ENCODE assay signal across 10 cellular contexts in the genomic region with DNA sequence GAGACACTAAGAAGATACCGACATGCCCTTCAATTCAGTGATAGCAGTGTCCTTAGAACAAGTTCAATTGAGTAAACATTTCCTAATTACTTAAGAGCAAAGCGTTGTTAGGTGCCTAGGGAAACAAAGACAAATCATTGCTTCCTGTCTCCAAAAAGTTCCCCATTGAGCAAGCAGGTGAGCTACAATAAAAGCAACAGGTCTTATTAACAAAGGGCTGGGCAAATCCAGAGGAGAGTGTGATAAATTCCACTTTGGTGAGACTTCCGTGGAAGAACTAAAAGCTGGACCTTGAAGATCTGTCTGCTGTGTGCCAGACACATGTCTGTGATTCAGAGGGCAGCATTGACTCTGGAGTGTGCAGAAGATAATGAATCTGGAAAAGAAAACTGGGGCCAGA. TPM values are rescaled to one million over a fixed set of nuclear protein-coding genes. Genes with fewer than 3 reads are reported as not detected.
A peak's percentile ranks its signal among the peaks of the same experiment; 100 is the strongest.
DNase-seq lines count a peak whose midpoint lies in the region; ATAC-seq, FAIRE-seq and TF ChIP-seq lines count a peak whose summit lies in the region.
"Had no signal": no experiment of that assay in that cellular context is flagged by ENCODE, and none has a peak within 500 bp of the region (broad histone marks: within the 10 kb centered on the region; RNA-seq: fewer than 3 reads in every experiment).

No MANE protein-coding gene starts in this region.

- FAIRE-seq in endothelial cell of umbilical vein (lab: Jason Lieb, UNC) = peak; percentile 8

- H3K27me3 ChIP-seq in endothelial cell of umbilical vein (ENCODE audit: control insufficient read depth in 2 of 2, insufficient read depth in 2 of 2, low read length in 2 of 2) (no peaks in the 10 kb centered on the region), gastrocnemius medialis (no peaks in the 10 kb centered on the region)
- no peaks in the 10 kb centered on the region for H3K27me3 ChIP-seq in effector memory CD4-positive, alpha-beta T cell (replicated peaks; ENCODE audit: control insufficient read depth, insufficient read depth, low read length, poor library complexity, severe bottlenecking)

- no peak overlapping the region for H3K4me2 ChIP-seq in endothelial cell of umbilical vein (ENCODE audit: insufficient read depth, low read length)

- H3K36me3 ChIP-seq in endothelial cell of umbilical vein (ENCODE audit: control insufficient read depth in 2 of 2, extremely low read depth in 1 of 2, insufficient read depth in 2 of 2, low read length in 2 of 2) = no peaks in the 10 kb centered on the region
- no peaks in the 10 kb centered on the region for H3K36me3 ChIP-seq in gastrocnemius medialis
- H3K36me3 ChIP-seq in effector memory CD4-positive, alpha-beta T cell (ENCODE audit: control insufficient read depth, insufficient read depth, low read length) = no peaks in the 10 kb centered on the region

- CTCF ChIA-PET in endothelial cell of umbilical vein (lab: Charles Lee) = interaction anchor here (2.7 kb wide), 1 partner anchor 132 kb away, joined by 12 read pairs; no protein-coding TSS in a partner anchor

- in situ Hi-C loops in gastrocnemius medialis (cut with MboI; ENCODE audit: low sequenced_read_pairs in 4 of 4) = no loop called here

- H3K9ac ChIP-seq in endothelial cell of umbilical vein (replicated peaks; ENCODE audit: extremely low read depth, insufficient read depth, low read length) = no peak overlapping the region

- H3K27ac ChIP-seq in endothelial cell of umbilical vein (ENCODE audit: insufficient read depth, low read depth, low read length) = no peak overlapping the region
- H3K27ac ChIP-seq in gastrocnemius medialis = peak overlapping the region; percentile 97 to 99 (median 98)
- H3K27ac ChIP-seq in effector memory CD4-positive, alpha-beta T cell (ENCODE audit: insufficient read depth, low read length, poor library complexity, severe bottlenecking) = no peak overlapping the region

- peaks cover 19% of the 10 kb centered on the region for H3K79me2 ChIP-seq in endothelial cell of umbilical vein (ENCODE audit: control insufficient read depth, insufficient read depth, low read length)

- peaks cover 19% of the 10 kb centered on the region for H3K4me1 Mint-ChIP-seq in activated T-cell treated with anti-CD3 and anti-CD28 coated beads, Interleukin-2, amount 50 U/mL, for 4 hours (ENCODE audit: low read depth)

- peak overlapping the region; percentile 66 for H3K4me3 Mint-ChIP-seq in activated T-cell treated with anti-CD3 and anti-CD28 coated beads, Interleukin-2, amount 50 U/mL, for 4 hours

- H3K9me3 Mint-ChIP-seq in activated T-cell treated with anti-CD3 and anti-CD28 coated beads, Interleukin-2, amount 50 U/mL, for 4 hours = no peaks in the 10 kb centered on the region

- dilution Hi-C loops in endothelial cell of umbilical vein (cut with MboI; ENCODE audit: extremely low pct_ligation_motif_present, low sequenced_read_pairs) = no loop called here

- H3K36me3 Mint-ChIP-seq in activated T-cell treated with anti-CD3 and anti-CD28 coated beads, Interleukin-2, amount 50 U/mL, for 4 hours (ENCODE audit: insufficient read depth) = no peaks in the 10 kb centered on the region

- no peak for DNase-seq in activated T-cell treated with anti-CD3 and anti-CD28 coated beads, Interleukin-2, amount 50 U/mL, for 4 hours
- no peak for DNase-seq in activated T-cell treated with anti-CD3 and anti-CD28 coated beads, Interleukin-2, amount 50 U/mL, for 1 hour
- DNase-seq in NCI-H69 (lab: John Stamatoyannopoulos, UW) (peak; percentile 84), endothelial cell of umbilical vein (ENCODE audit: low read depth, low spot score) (no peak), gastrocnemius medialis (no peak), NAMALWA (ENCODE audit: low spot score) (no peak), GM03348 (ENCODE audit: low spot score) (no peak)
- DNase-seq in effector memory CD4-positive, alpha-beta T cell = no peak
- DNase-seq: activated gamma-delta T cell treated with Interleukin-2 at 50 U/mL for 16 hours; stimulated activated CD4-positive, alpha-beta T cell treated with anti-CD3 and anti-CD28 coated beads, Interleukin-12 subunit alpha, Interleukin-12 subunit beta, amount 100 ng/mL, for 4 hours had no signal

- H3K27me3 Mint-ChIP-seq in activated T-cell treated with anti-CD3 and anti-CD28 coated beads, Interleukin-2, amount 50 U/mL, for 4 hours (ENCODE audit: low read depth) = no peaks in the 10 kb centered on the region

- POLR2A ChIA-PET in endothelial cell of umbilical vein (lab: Charles Lee) = no interaction called here

- no peak for TF ChIP-seq POLR2A in endothelial cell of umbilical vein (IDR thresholded peaks at IDR 0.05; ENCODE audit: low read depth, low read length)
- TF ChIP-seq POLR2A in gastrocnemius medialis (IDR thresholded peaks at IDR 0.05) = no peak

- no peaks in the 10 kb centered on the region for H3K9me1 ChIP-seq in endothelial cell of umbilical vein (replicated peaks; ENCODE audit: control insufficient read depth, extremely low read depth, insufficient read depth, low read length)

- TF ChIP-seq CTCF in endothelial cell of umbilical vein (IDR thresholded peaks at IDR 0.05; ENCODE audit: extremely low read depth in 1 of 2, insufficient read depth in 1 of 2, low read depth in 1 of 2, low read length in 2 of 2) = no peak
- no peak for TF ChIP-seq CTCF in gastrocnemius medialis (IDR thresholded peaks at IDR 0.05 in 4 of 5, conservative IDR thresholded peaks at IDR 0.05 in 1 of 5)

- peaks cover 2% of the 10 kb centered on the region for H4K20me1 ChIP-seq in endothelial cell of umbilical vein (replicated peaks; ENCODE audit: control insufficient read depth, extremely low read depth, insufficient read depth, low read length)

- no TSS peak for BruUV-seq in endothelial cell of umbilical vein (replicated peaks; lab: Mats Ljungman, UMichigan)

- ATAC-seq in activated T-cell treated with anti-CD3 and anti-CD28 coated beads, Interleukin-2, amount 50 U/mL, for 4 hours = no peak
- ATAC-seq in gastrocnemius medialis = no peak

- H2AFZ ChIP-seq in endothelial cell of umbilical vein (ENCODE audit: low read depth, low read length) = no peak overlapping the region

- no peak overlapping the region for H3K4me3 ChIP-seq in endothelial cell of umbilical vein (replicated peaks in 1 of 3; ENCODE audit: insufficient read depth in 1 of 3, low read depth in 1 of 3, low read length in 3 of 3)
- H3K4me3 ChIP-seq in gastrocnemius medialis = no peak overlapping the region
- no peak overlapping the region for H3K4me3 ChIP-seq in effector memory CD4-positive, alpha-beta T cell (ENCODE audit: insufficient read depth, low read depth, low read length, poor library complexity, severe bottlenecking)

- intact Hi-C loops in endothelial cell of umbilical vein (cut with micrococcal nuclease) = loop anchor here (5.0 kb wide), 2 partner anchors 48 to 113 kb away; a partner anchor contains a TSS
- intact Hi-C loops in gastrocnemius medialis (cut with DNase I; ENCODE audit: low total_unique reads) = loop anchor here (5.0 kb wide), 2 partner anchors 152 to 187 kb away; a partner anchor contains a TSS

- peaks cover 11% of the 10 kb centered on the region for H3K4me1 ChIP-seq in endothelial cell of umbilical vein (ENCODE audit: control insufficient read depth, extremely low read depth, insufficient read depth, low read length)
- peaks cover 18 to 30% of the 10 kb centered on the region in 2 donors for H3K4me1 ChIP-seq in gastrocnemius medialis
- H3K4me1 ChIP-seq in effector memory CD4-positive, alpha-beta T cell (ENCODE audit: control insufficient read depth, insufficient read depth, low read length, poor library complexity, severe bottlenecking) = peaks cover 11% of the 10 kb centered on the region

- H3K9me3 ChIP-seq in endothelial cell of umbilical vein (replicated peaks; ENCODE audit: control insufficient read depth, insufficient read depth, low read length) (no peaks in the 10 kb centered on the region), gastrocnemius medialis (no peaks in the 10 kb centered on the region)
- H3K9me3 ChIP-seq in effector memory CD4-positive, alpha-beta T cell (ENCODE audit: control insufficient read depth, low read length) = no peaks in the 10 kb centered on the region

TF ChIP-seq in endothelial cell of umbilical vein, 7 proteins besides CTCF, POLR2A, EP300 and RAD21 (continues in another document):
- TF ChIP-seq EZH2 (IDR thresholded peaks at IDR 0.05; ENCODE audit: borderline replicate concordance, low read depth, low read length, severe bottlenecking) = no peak
- TF ChIP-seq POLR2AphosphoS5 (IDR thresholded peaks at IDR 0.05; ENCODE audit: insufficient read depth, low read depth, low read length) = no peak
- TF ChIP-seq, protein P1, sequence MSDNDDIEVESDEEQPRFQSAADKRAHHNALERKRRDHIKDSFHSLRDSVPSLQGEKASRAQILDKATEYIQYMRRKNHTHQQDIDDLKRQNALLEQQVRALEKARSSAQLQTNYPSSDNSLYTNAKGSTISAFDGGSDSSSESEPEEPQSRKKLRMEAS (IDR thresholded peaks at IDR 0.05; ENCODE audit: insufficient read depth, insufficient read length) = no peak
- no peak for TF ChIP-seq FOS (IDR thresholded peaks at IDR 0.05; ENCODE audit: borderline replicate concordance, insufficient read depth, low read length)

RNA-seq across cellular contexts. Expression of a gene that starts 1.9 kb away (rescaled TPM):
- 10 to 100 TPM; 36.7 to 37.7 (median 36.8) TPM for total RNA-seq in activated T-cell treated with anti-CD3 and anti-CD28 coated beads, Interleukin-2, amount 50 U/mL, for 4 hours
- total RNA-seq in endothelial cell of umbilical vein (40.5 and 41.2 TPM in 2 replicates), gastrocnemius medialis (100 to 1,000 TPM in 1 of 4 donors, 10 to 100 TPM in 3; 51.7 to 152 (median 67.5) TPM)
- polyA plus RNA-seq in endothelial cell of umbilical vein = 24.7 and 29.1 TPM in 2 replicates
- 20.4 and 21.5 TPM in 2 replicates for polyA plus RNA-seq in endothelial cell of umbilical vein (2011; cell fraction: cytosol; rRNA removed)
- 94.4 and 107 TPM in 2 replicates for polyA plus RNA-seq in endothelial cell of umbilical vein (2011; cell fraction: nucleus; rRNA removed)
- polyA plus RNA-seq in endothelial cell of umbilical vein (2012) = 23.4 and 25.1 TPM in 2 replicates
- 27.7 and 37.1 TPM in 2 replicates for polyA minus RNA-seq in endothelial cell of umbilical vein
- polyA minus RNA-seq in endothelial cell of umbilical vein (2011; cell fraction: cytosol; rRNA and poly(A)+ RNA removed) = 23.9 TPM
- 41.4 and 60.4 TPM in 2 replicates for polyA minus RNA-seq in endothelial cell of umbilical vein (2011; cell fraction: nucleus; rRNA and poly(A)+ RNA removed)

RNA-seq across cellular contexts. Expression of a gene that starts 47.4 kb away (rescaled TPM):
- 10 to 100 TPM; 18.6 to 20.0 (median 19.1) TPM for total RNA-seq in activated T-cell treated with anti-CD3 and anti-CD28 coated beads, Interleukin-2, amount 50 U/mL, for 4 hours
- total RNA-seq in endothelial cell of umbilical vein (8.9 and 26.3 TPM in 2 replicates), gastrocnemius medialis (10 to 100 TPM in 1 of 4 donors, 1 to 10 TPM in 3; 1.7 to 13.0 (median 6.6) TPM)
- polyA plus RNA-seq in endothelial cell of umbilical vein = 25.7 and 26.2 TPM in 2 replicates
- polyA plus RNA-seq in endothelial cell of umbilical vein (2011; cell fraction: cytosol; rRNA removed) = 17.3 and 20.1 TPM in 2 replicates
- 5.9 and 7.3 TPM in 2 replicates for polyA plus RNA-seq in endothelial cell of umbilical vein (2011; cell fraction: nucleus; rRNA removed)
- polyA plus RNA-seq in endothelial cell of umbilical vein (2012) = 15.1 and 20.5 TPM in 2 replicates
- polyA minus RNA-seq in endothelial cell of umbilical vein = 10.2 and 10.5 TPM in 2 replicates
- polyA minus RNA-seq in endothelial cell of umbilical vein (2011; cell fraction: cytosol; rRNA and poly(A)+ RNA removed) = not detected
- polyA minus RNA-seq in endothelial cell of umbilical vein (2011; cell fraction: nucleus; rRNA and poly(A)+ RNA removed) = 2.4 and 4.0 TPM in 2 replicates

Comparison
In these comparisons a context has a peak if more than half of its experiments do, and no peak if none do; other contexts are left out.
1. H3K27ac ChIP-seq: peak in gastrocnemius medialis (4 of 4); none in endothelial cell of umbilical vein (single experiment) and effector memory CD4-positive, alpha-beta T cell (single experiment).